24 cellular contexts compared by ENCODE assay signal in the genomic region with DNA sequence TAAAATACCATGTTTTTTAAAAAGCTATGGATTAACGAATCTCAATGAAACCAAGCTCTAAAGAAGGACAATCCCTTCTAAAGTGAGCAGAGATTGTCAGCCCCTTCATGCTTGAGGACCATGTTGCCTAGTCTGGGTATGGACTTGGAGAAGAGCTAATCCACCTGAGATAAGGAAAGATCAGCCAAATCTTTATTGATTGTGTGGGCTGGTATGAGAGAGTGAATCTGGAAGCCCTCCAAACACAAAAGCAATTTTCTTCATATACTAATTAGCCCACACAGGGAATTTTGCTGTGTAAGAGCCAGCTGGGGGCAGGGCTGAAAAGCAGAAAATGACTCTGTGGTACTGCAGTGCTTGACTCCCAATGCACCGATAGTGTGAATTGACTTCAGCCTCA. TPM values are rescaled to one million over a fixed set of nuclear protein-coding genes. Genes with fewer than 3 reads are reported as not detected.
A peak's percentile ranks its signal among the peaks of the same experiment; 100 is the strongest.
DNase-seq lines count a peak whose midpoint lies in the region; ATAC-seq, FAIRE-seq and TF ChIP-seq lines count a peak whose summit lies in the region.
"Had no signal": no experiment of that assay in that cellular context is flagged by ENCODE, and none has a peak within 500 bp of the region (broad histone marks: within the 10 kb centered on the region; RNA-seq: fewer than 3 reads in every experiment).

No MANE protein-coding gene starts in this region.

- H3K36me3 ChIP-seq in WERI-Rb-1, result peaks cover 22% of the 10 kb centered on the region
- peaks cover 11% of the 10 kb centered on the region for H3K36me3 ChIP-seq in upper lobe of right lung

- H3K27ac ChIP-seq in WERI-Rb-1, result no peak overlapping the region
- H3K27ac ChIP-seq in upper lobe of right lung, result no peak overlapping the region
- H3K27ac ChIP-seq: A549; BLaER1 treated with 17β-estradiol and CSF1 and Interleukin-3, amounts not matched to agents 10 nM and 100 nM; SJCRH30 had no signal

- no peaks in the 10 kb centered on the region for H3K27me3 ChIP-seq in WERI-Rb-1 (ENCODE audit: insufficient read depth, low read depth, severe bottlenecking)
- H3K27me3 ChIP-seq in upper lobe of right lung, result peaks cover 4% of the 10 kb centered on the region
- H3K27me3 ChIP-seq: BLaER1 treated with 17β-estradiol and CSF1 and Interleukin-3, amounts not matched to agents 10 nM and 100 nM; SJCRH30 had no signal

- peaks cover 3% of the 10 kb centered on the region for H3K9me3 ChIP-seq in WERI-Rb-1 (ENCODE audit: severe bottlenecking)
- no peaks in the 10 kb centered on the region for H3K9me3 ChIP-seq in upper lobe of right lung
- H3K9me3 ChIP-seq: SJCRH30 had no signal

- peak; percentile 96 for FAIRE-seq in D721Med (lab: Jason Lieb, UNC)
- FAIRE-seq: A549, K562 had no signal

- DNase-seq in COR-L47 (lab: John Stamatoyannopoulos, UW), result peak; percentile 72
- DNase-seq in D721Med (ENCODE audit: insufficient read length, low spot score), result peak; percentile 64
- DNase-seq in NCI-H1105 treated with DMSO at 0.1 percent for 48 hours (lab: John Stamatoyannopoulos, UW), result peak; percentile 80
- DNase-seq in WERI-Rb-1, result peak; percentile 44
- no peak for DNase-seq in foreskin fibroblast
- no peak for DNase-seq in upper lobe of right lung
- no peak for DNase-seq in DMS153 treated with DMSO at 0.1 percent for 48 hours (lab: John Stamatoyannopoulos, UW; ENCODE audit: unreplicated experiment)
- DNase-seq: AML-193; CD4-positive, alpha-beta T cell; DMS 273 treated with DMSO at 0.1 percent for 48 hours; Kasumi-1; NCI-H1694; NCI-H2081 treated with DMSO at 0.1 percent for 48 hours; NCI-H69; NK-92 treated with Interleukin-12 subunit alpha and Interleukin-12 subunit beta, amount 100 ng/mL, for 24 hours; PC-3; SJCRH30; T-helper 17 cell had no signal

- no peak overlapping the region for H3K4me3 ChIP-seq in WERI-Rb-1 (ENCODE audit: low read depth, low read length)
- no peak overlapping the region for H3K4me3 ChIP-seq in foreskin fibroblast (ENCODE audit: low read depth in 1 of 2, low read length in 2 of 2)
- H3K4me3 ChIP-seq in upper lobe of right lung, result no peak overlapping the region
- H3K4me3 ChIP-seq: A549; BLaER1 treated with 17β-estradiol and CSF1 and Interleukin-3, amounts not matched to agents 10 nM and 100 nM; K562; SJCRH30 had no signal

- TF ChIP-seq CTCF in D721Med (IDR thresholded peaks at IDR 0.05; ENCODE audit: insufficient read depth, missing control alignments) (no peak), WERI-Rb-1 (IDR thresholded peaks at IDR 0.05; ENCODE audit: low read depth, low read length) (no peak), foreskin fibroblast (IDR thresholded peaks at IDR 0.05; ENCODE audit: low read depth, low read length) (no peak), upper lobe of right lung (IDR thresholded peaks at IDR 0.05) (no peak)

- ATAC-seq in upper lobe of right lung, result no peak
- ATAC-seq: A549, HCT116, K562, PC-3, Right ventricle myocardium inferior, SK-N-SH treated with all-trans-retinoic acid at 6 μM for 48 hours, T-helper 17 cell had no signal

- intact Hi-C loops in upper lobe of right lung (cut with DNase I), result no loop called here

- no peaks in the 10 kb centered on the region for H3K4me1 ChIP-seq in upper lobe of right lung
- H3K4me1 ChIP-seq: A549 had no signal

RNA-seq across cellular contexts. Expression of gene DICER1, which starts 47.4 kb away (rescaled TPM):
- total RNA-seq in upper lobe of right lung, result 71.1 TPM

Comparison
In these comparisons a context has a peak if more than half of its experiments do, and no peak if none do; other contexts are left out.
1. DNase-seq: peak in COR-L47 (single experiment), D721Med (single experiment), NCI-H1105 treated with DMSO at 0.1 percent for 48 hours (single experiment) and WERI-Rb-1 (single experiment); none in foreskin fibroblast (0 of 2), upper lobe of right lung (single experiment) and DMS153 treated with DMSO at 0.1 percent for 48 hours (single experiment).